In genomic region chr14:35809597-35809996, GRCh38 we compare ENCODE assay signal across 8 cellular contexts. TPM values are rescaled to one million over a fixed set of nuclear protein-coding genes. Genes with fewer than 3 reads are reported as not detected.
A peak's percentile ranks its signal among the peaks of the same experiment; 100 is the strongest.
DNase-seq lines count a peak whose midpoint lies in the region; ATAC-seq and TF ChIP-seq lines count a peak whose summit lies in the region.

No MANE protein-coding gene starts in this region.

- intact Hi-C loops in lower lobe of right lung (cut with DNase I): no loop called here
- intact Hi-C loops in transverse colon (cut with DNase I; ENCODE audit: low total_unique reads): no loop called here

- POLR2A ChIA-PET in activated naive CD8-positive, alpha-beta T cell treated with anti-CD3 and anti-CD28 coated beads, Interleukin-2, amount 10 ng/mL, durations not matched to agents 7 days and 5 days (lab: Charles Lee): interaction anchor here (0.6 to 1.6 kb wide), 3 partner anchors 8 to 220 kb away, joined by 4 to 8 read pairs (median 6); partner anchors contain the start of gene BRMS1L

- no peaks in the 10 kb centered on the region for H3K36me3 Mint-ChIP-seq in activated T-cell treated with anti-CD3 and anti-CD28 coated beads, Interleukin-2, amount 50 U/mL, for 72 hours (ENCODE audit: insufficient read depth in 2 of 2)
- peaks cover 3% of the 10 kb centered on the region for H3K36me3 Mint-ChIP-seq in activated naive CD8-positive, alpha-beta T cell treated with anti-CD3 and anti-CD28 coated beads, Interleukin-2, amount 10 ng/mL, durations not matched to agents 7 days and 5 days

- in situ Hi-C loops in transverse colon (cut with MboI; ENCODE audit: low pct_ligation_motif_present in 1 of 4, low pct_unique_long_range_greater_than_20kb in 1 of 4, low sequenced_read_pairs in 3 of 4): loop anchor here in 1 of 4 donors (25.0 kb wide), 1 partner anchor 672 kb away; no protein-coding TSS in a partner anchor

- 16 to 17% methylated on average over 2 of the region's 2 CpGs for WGBS in transverse colon (ENCODE audit: low coverage in 1 of 2), 2 donors

- no peak for TF ChIP-seq EP300 in transverse colon (IDR thresholded peaks at IDR 0.05; ENCODE audit: low read depth)

- peaks cover 26% of the 10 kb centered on the region for H3K4me1 ChIP-seq in lower lobe of right lung
- H3K4me1 ChIP-seq in transverse colon: peaks cover 9 to 30% (median 27%) of the 10 kb centered on the region in 4 donors

- H3K27ac Mint-ChIP-seq in activated T-cell treated with anti-CD3 and anti-CD28 coated beads, Interleukin-2, amount 50 U/mL, for 72 hours: peak overlapping the region; percentile 72
- peak overlapping the region; percentile 80 for H3K27ac Mint-ChIP-seq in activated naive CD8-positive, alpha-beta T cell treated with anti-CD3 and anti-CD28 coated beads, Interleukin-2, amount 10 ng/mL, durations not matched to agents 7 days and 5 days

- DNase-seq in activated T-cell treated with anti-CD3 and anti-CD28 coated beads, Interleukin-2, amount 50 U/mL, for 72 hours: no peak
- DNase-seq in activated T-cell treated with anti-CD3 and anti-CD28 coated beads for 4 hours (no peak), lower lobe of right lung (no peak), transverse colon (no peak), omental fat pad (ENCODE audit: low spot score) (no peak)
- no peak for DNase-seq in activated naive CD8-positive, alpha-beta T cell treated with anti-CD3 and anti-CD28 coated beads, Interleukin-2, amount 10 ng/mL, durations not matched to agents 7 days and 5 days

- no peaks in the 10 kb centered on the region for H3K27me3 ChIP-seq in lower lobe of right lung (ENCODE audit: low read depth)
- H3K27me3 ChIP-seq in transverse colon: no peaks in the 10 kb centered on the region

- H3K36me3 ChIP-seq in lower lobe of right lung (no peaks in the 10 kb centered on the region), transverse colon (no peaks in the 10 kb centered on the region)

- peak overlapping the region; percentile 100 for H3K4me3 Mint-ChIP-seq in activated T-cell treated with anti-CD3 and anti-CD28 coated beads, Interleukin-2, amount 50 U/mL, for 72 hours
- peak overlapping the region; percentile 99 for H3K4me3 Mint-ChIP-seq in activated naive CD8-positive, alpha-beta T cell treated with anti-CD3 and anti-CD28 coated beads, Interleukin-2, amount 10 ng/mL, durations not matched to agents 7 days and 5 days

- ATAC-seq in activated T-cell treated with anti-CD3 and anti-CD28 coated beads, Interleukin-2, amount 50 U/mL, for 72 hours (replicated peaks in 1 of 2): no peak
- no peak for ATAC-seq in activated naive CD8-positive, alpha-beta T cell treated with anti-CD3 and anti-CD28 coated beads, Interleukin-2, amount 10 ng/mL, durations not matched to agents 7 days and 5 days (ENCODE audit: low read depth)
- ATAC-seq in lower lobe of right lung (no peak), GM21528 (IDR thresholded peaks at IDR 0.05; ENCODE audit: low FRiP score, unreplicated experiment) (no peak), omental fat pad (ENCODE audit: low FRiP score) (no peak), GM21447 (IDR thresholded peaks at IDR 0.05; ENCODE audit: unreplicated experiment) (no peak)

- peaks cover 0 to 1% of the 10 kb centered on the region in 2 donors for H3K9me3 Mint-ChIP-seq in activated T-cell treated with anti-CD3 and anti-CD28 coated beads, Interleukin-2, amount 50 U/mL, for 72 hours
- no peaks in the 10 kb centered on the region for H3K9me3 Mint-ChIP-seq in activated naive CD8-positive, alpha-beta T cell treated with anti-CD3 and anti-CD28 coated beads, Interleukin-2, amount 10 ng/mL, durations not matched to agents 7 days and 5 days

- TF ChIP-seq POLR2A in transverse colon (IDR thresholded peaks at IDR 0.05): no peak

- TF ChIP-seq CTCF in lower lobe of right lung (IDR thresholded peaks at IDR 0.05) (no peak), transverse colon (IDR thresholded peaks at IDR 0.05) (no peak), omental fat pad (IDR thresholded peaks at IDR 0.05) (no peak)

- peak overlapping the region; percentile 83 for H3K4me3 ChIP-seq in lower lobe of right lung
- H3K4me3 ChIP-seq in transverse colon: peak overlapping the region in 3 of 4 donors; percentile 61 to 76 (median 76)

- H3K27ac ChIP-seq in lower lobe of right lung (peak overlapping the region; percentile 90), transverse colon (peak overlapping the region; percentile 93 to 97 (median 95))

- H3K9me3 ChIP-seq in lower lobe of right lung (no peaks in the 10 kb centered on the region), transverse colon (no peaks in the 10 kb centered on the region)

- H3K27me3 Mint-ChIP-seq in activated T-cell treated with anti-CD3 and anti-CD28 coated beads, Interleukin-2, amount 50 U/mL, for 72 hours (ENCODE audit: low read depth): no peaks in the 10 kb centered on the region
- no peaks in the 10 kb centered on the region for H3K27me3 Mint-ChIP-seq in activated naive CD8-positive, alpha-beta T cell treated with anti-CD3 and anti-CD28 coated beads, Interleukin-2, amount 10 ng/mL, durations not matched to agents 7 days and 5 days

- peaks cover 27% of the 10 kb centered on the region for H3K4me1 Mint-ChIP-seq in activated T-cell treated with anti-CD3 and anti-CD28 coated beads, Interleukin-2, amount 50 U/mL, for 72 hours (ENCODE audit: low read depth)
- H3K4me1 Mint-ChIP-seq in activated naive CD8-positive, alpha-beta T cell treated with anti-CD3 and anti-CD28 coated beads, Interleukin-2, amount 10 ng/mL, durations not matched to agents 7 days and 5 days: peaks cover 18% of the 10 kb centered on the region

RNA-seq across cellular contexts. Expression of gene RALGAPA1, which starts 0.5 kb away (rescaled TPM):
- total RNA-seq in activated T-cell treated with anti-CD3 and anti-CD28 coated beads, Interleukin-2, amount 50 U/mL, for 72 hours: 10 to 100 TPM; 34.0 to 41.8 TPM
- 10 to 100 TPM; 49.7 to 50.1 TPM for total RNA-seq in activated naive CD8-positive, alpha-beta T cell treated with anti-CD3 and anti-CD28 coated beads, Interleukin-2, amount 10 ng/mL, durations not matched to agents 7 days and 5 days
- total RNA-seq in lower lobe of right lung (64.9 TPM), transverse colon (100 to 1,000 TPM in 3 of 4 donors, 10 to 100 TPM in 1; 84.7 to 122 (median 119) TPM), omental fat pad (10 to 100 TPM; 43.5 to 79.0 (median 54.9) TPM)

RNA-seq across cellular contexts. Expression of gene BRMS1L, which starts 16.5 kb away (rescaled TPM):
- 1 to 10 TPM; 4.5 to 5.9 TPM for total RNA-seq in activated T-cell treated with anti-CD3 and anti-CD28 coated beads, Interleukin-2, amount 50 U/mL, for 72 hours
- 1 to 10 TPM; 5.0 to 7.8 TPM for total RNA-seq in activated naive CD8-positive, alpha-beta T cell treated with anti-CD3 and anti-CD28 coated beads, Interleukin-2, amount 10 ng/mL, durations not matched to agents 7 days and 5 days
- total RNA-seq in lower lobe of right lung (5.5 TPM), transverse colon (1 to 10 TPM in 3 of 4 donors, under 1 TPM in 1; 1.00 to 4.6 (median 3.7) TPM), omental fat pad (1 to 10 TPM; 4.0 to 9.1 (median 5.6) TPM)
